ENCODE assay signal across 8 cellular contexts in genomic region chr21:42833439-42833815, GRCh38. TPM values are rescaled to one million over a fixed set of nuclear protein-coding genes. Genes with fewer than 3 reads are reported as not detected.
A peak's percentile ranks its signal among the peaks of the same experiment; 100 is the strongest.
DNase-seq lines count a peak whose midpoint lies in the region; ATAC-seq, FAIRE-seq and TF ChIP-seq lines count a peak whose summit lies in the region.

No MANE protein-coding gene starts in this region.

- WGBS in small intestine, 3 donors, result 22 to 47% (median 30%) methylated on average over 11 of the region's 11 CpGs

- intact Hi-C loops in ascending aorta (cut with DNase I), result no loop called here

- no peak for FAIRE-seq in small intestine (lab: Jason Lieb, UNC)

- no peak for TF ChIP-seq CTCF in ascending aorta (IDR thresholded peaks at IDR 0.05)

- H3K4me3 ChIP-seq in small intestine (ENCODE audit: low read depth in 1 of 2, low read length in 2 of 2) (no peak overlapping the region), ascending aorta (no peak overlapping the region)

- H3K27ac ChIP-seq in small intestine (ENCODE audit: low read depth in 1 of 2, low read length in 1 of 2) (no peak overlapping the region), ascending aorta (no peak overlapping the region)

- no peaks in the 10 kb centered on the region for H3K9me3 ChIP-seq in small intestine (ENCODE audit: control insufficient read depth, low read depth)
- no peaks in the 10 kb centered on the region for H3K9me3 ChIP-seq in ascending aorta

- peak; percentile 48 for DNase-seq in DMS153 (lab: John Stamatoyannopoulos, UW)
- no peak for DNase-seq in DMS153 treated with DMSO at 0.1 percent for 48 hours (lab: John Stamatoyannopoulos, UW; ENCODE audit: unreplicated experiment)
- peak; percentile 62 for DNase-seq in NAMALWA (ENCODE audit: low spot score)
- DNase-seq in activated CD4-positive, CD25-positive, alpha-beta regulatory T cell treated with anti-CD3 and anti-CD28 coated beads, Interleukin-2, amount 50 U/mL, for 72 hours, result peak; percentile 49
- DNase-seq in effector CD4-positive, alpha-beta T cell, result peak; percentile 35
- DNase-seq in small intestine, result peak; percentile 74
- DNase-seq in ascending aorta (ENCODE audit: low spot score in 2 of 2), result no peak

- H3K36me3 ChIP-seq in small intestine (ENCODE audit: control insufficient read depth in 2 of 2, insufficient read depth in 2 of 2, low read length in 2 of 2) (no peaks in the 10 kb centered on the region), ascending aorta (no peaks in the 10 kb centered on the region)

- H3K27me3 ChIP-seq in small intestine (ENCODE audit: control insufficient read depth in 2 of 2, insufficient read depth in 2 of 2, low read length in 2 of 2) (peaks cover 0 to 4% of the 10 kb centered on the region in 2 donors), ascending aorta (no peaks in the 10 kb centered on the region)

- H3K4me1 ChIP-seq in small intestine (ENCODE audit: control insufficient read depth in 2 of 2, insufficient read depth in 1 of 2, low read depth in 1 of 2, low read length in 1 of 2), result no peaks in the 10 kb centered on the region
- no peaks in the 10 kb centered on the region for H3K4me1 ChIP-seq in ascending aorta

- ATAC-seq in GM21423 (IDR thresholded peaks at IDR 0.05; ENCODE audit: unreplicated experiment), result no peak

RNA-seq across cellular contexts. Expression of gene WDR4, which starts 45.9 kb away (rescaled TPM):
- polyA plus RNA-seq in small intestine, result 10 to 100 TPM in 1 of 3 donors, 1 to 10 TPM in 2; 3.5 to 20.7 (median 4.0) TPM
- 51.9 TPM for total RNA-seq in ascending aorta

RNA-seq across cellular contexts. Expression of gene NDUFV3, which starts 59.7 kb away (rescaled TPM):
- 10 to 100 TPM; 15.9 to 20.1 (median 18.6) TPM for polyA plus RNA-seq in small intestine
- 60.7 TPM for total RNA-seq in ascending aorta

Comparison
In these comparisons a context has a peak if more than half of its experiments do, and no peak if none do; other contexts are left out.
1. DNase-seq: peak in DMS153 (single experiment), NAMALWA (single experiment), activated CD4-positive, CD25-positive, alpha-beta regulatory T cell treated with anti-CD3 and anti-CD28 coated beads, Interleukin-2, amount 50 U/mL, for 72 hours (single experiment), effector CD4-positive, alpha-beta T cell (single experiment) and small intestine (single experiment); none in DMS153 treated with DMSO at 0.1 percent for 48 hours (single experiment) and ascending aorta (0 of 2).